In genomic region chr17:59331129-59331928, GRCh38 we compare ENCODE assay signal across 8 cellular contexts. TPM values are rescaled to one million over a fixed set of nuclear protein-coding genes. Genes with fewer than 3 reads are reported as not detected.
DNase-seq lines count a peak whose midpoint lies in the region; ATAC-seq, FAIRE-seq and TF ChIP-seq lines count a peak whose summit lies in the region.

YPEL2 (plus strand) TSS chr17:59331655; CDS start chr17:59353410, 21,755 bp downstream.

- peaks cover 19% of the 10 kb centered on the region for H3K4me1 ChIP-seq in DND-41 (ENCODE audit: insufficient read depth, low read length)

- H3K27ac ChIP-seq in DND-41 (ENCODE audit: low read length): no peak within 1 kb of the TSS

- H2AFZ ChIP-seq in DND-41 (ENCODE audit: low read depth, low read length): peak within 1 kb of the TSS; percentile 73

- H3K79me2 ChIP-seq in DND-41 (ENCODE audit: insufficient read depth, low read length): no peaks in the 10 kb centered on the region

- peaks cover 13% of the 10 kb centered on the region for H4K20me1 ChIP-seq in DND-41 (ENCODE audit: insufficient read depth, low read length)

- no peak for FAIRE-seq in H54 (lab: Jason Lieb, UNC)

- no peaks in the 10 kb centered on the region for H3K9me3 Mint-ChIP-seq in natural killer cell
- no peaks in the 10 kb centered on the region for H3K9me3 Mint-ChIP-seq in stimulated activated naive B cell treated with anti-CD40 and anti-IgM and Interleukin-4, amounts not matched to agents 10 μg/mL and 1 μg/mL and 100 μg/mL, for 72 hours

- intact Hi-C loops in natural killer cell (cut with micrococcal nuclease): no loop called here

- H3K27ac Mint-ChIP-seq in natural killer cell: peak within 1 kb of the TSS; percentile 77 to 83
- peak within 1 kb of the TSS; percentile 91 for H3K27ac Mint-ChIP-seq in stimulated activated naive B cell treated with anti-CD40 and anti-IgM and Interleukin-4, amounts not matched to agents 10 μg/mL and 1 μg/mL and 100 μg/mL, for 72 hours

- ATAC-seq in DND-41 (ENCODE audit: insufficient read depth, low read depth) (peak; percentile 100), natural killer cell (peak; percentile 87 to 95 (median 94))
- peak; percentile 93 to 94 for ATAC-seq in stimulated activated naive B cell treated with anti-CD40 and anti-IgM and Interleukin-4, amounts not matched to agents 10 μg/mL and 1 μg/mL and 100 μg/mL, for 72 hours (replicated peaks)

- H3K9me3 ChIP-seq in DND-41 (ENCODE audit: insufficient read depth, low read length, severe bottlenecking) (no peaks in the 10 kb centered on the region), MG63 (no peaks in the 10 kb centered on the region)

- peak; percentile 93 for DNase-seq in DND-41
- peak; percentile 97 for DNase-seq in H54 (ENCODE audit: insufficient read length, low spot score)
- peak; percentile 98 for DNase-seq in MG63
- DNase-seq in activated effector memory CD4-positive, alpha-beta T cell treated with Interleukin-2 at 50 U/mL for 16 hours: peak; percentile 83
- peak; percentile 95 for DNase-seq in fibroblast of pulmonary artery (ENCODE audit: low read depth)
- peak; percentile 86 for DNase-seq in natural killer cell
- peak; percentile 82 for DNase-seq in stimulated activated naive B cell treated with anti-CD40 and anti-IgM and Interleukin-4, amounts not matched to agents 10 μg/mL and 1 μg/mL and 100 μg/mL, for 72 hours

- no peak for TF ChIP-seq CTCF in DND-41 (IDR thresholded peaks at IDR 0.05; ENCODE audit: borderline replicate concordance, extremely low read depth, low read length, poor library complexity, severe bottlenecking)
- no peak for TF ChIP-seq CTCF in fibroblast of pulmonary artery (IDR thresholded peaks at IDR 0.05; ENCODE audit: low read length, missing control alignments)
- TF ChIP-seq CTCF in natural killer cell (IDR thresholded peaks at IDR 0.05): no peak

- peak within 1 kb of the TSS; percentile 55 for H3K9ac ChIP-seq in DND-41 (ENCODE audit: low read depth, low read length)

- H3K4me3 ChIP-seq in DND-41 (ENCODE audit: low read depth in 1 of 2, low read length in 2 of 2) (peak within 1 kb of the TSS; percentile 29 to 65; a peak in 3 of 4 replicates), MG63 (peak within 1 kb of the TSS; percentile 64), fibroblast of pulmonary artery (replicated peaks; ENCODE audit: low read depth, low read length) (peak within 1 kb of the TSS; percentile 84)

- H3K4me1 Mint-ChIP-seq in natural killer cell: peaks cover 32 to 51% of the 10 kb centered on the region in 2 donors
- peaks cover 34 to 68% of the 10 kb centered on the region in 2 donors for H3K4me1 Mint-ChIP-seq in stimulated activated naive B cell treated with anti-CD40 and anti-IgM and Interleukin-4, amounts not matched to agents 10 μg/mL and 1 μg/mL and 100 μg/mL, for 72 hours

- peak within 1 kb of the TSS; percentile 90 for H3K4me3 Mint-ChIP-seq in natural killer cell
- peak within 1 kb of the TSS; percentile 89 to 93 for H3K4me3 Mint-ChIP-seq in stimulated activated naive B cell treated with anti-CD40 and anti-IgM and Interleukin-4, amounts not matched to agents 10 μg/mL and 1 μg/mL and 100 μg/mL, for 72 hours

- H3K27me3 ChIP-seq in DND-41 (ENCODE audit: insufficient read depth, low read length, poor library complexity): peaks cover 34% of the 10 kb centered on the region
- peaks cover 16% of the 10 kb centered on the region for H3K27me3 ChIP-seq in MG63

- H3K27me3 Mint-ChIP-seq in natural killer cell (ENCODE audit: low read depth in 2 of 2): no peaks in the 10 kb centered on the region
- no peaks in the 10 kb centered on the region for H3K27me3 Mint-ChIP-seq in stimulated activated naive B cell treated with anti-CD40 and anti-IgM and Interleukin-4, amounts not matched to agents 10 μg/mL and 1 μg/mL and 100 μg/mL, for 72 hours

- H3K36me3 Mint-ChIP-seq in natural killer cell: no peaks in the 10 kb centered on the region
- no peaks in the 10 kb centered on the region for H3K36me3 Mint-ChIP-seq in stimulated activated naive B cell treated with anti-CD40 and anti-IgM and Interleukin-4, amounts not matched to agents 10 μg/mL and 1 μg/mL and 100 μg/mL, for 72 hours

- TF ChIP-seq POLR2A in H54 (IDR thresholded peaks at IDR 0.05; ENCODE audit: low read depth, low read length) (no peak), Raji (IDR thresholded peaks at IDR 0.05; ENCODE audit: insufficient read depth, low read depth, low read length) (peak; percentile 55)

- peak within 1 kb of the TSS; percentile 99 for H3K4me2 ChIP-seq in DND-41 (ENCODE audit: insufficient read depth, low read length)

- H3K36me3 ChIP-seq in DND-41 (ENCODE audit: insufficient read depth, low read length): no peaks in the 10 kb centered on the region
- H3K36me3 ChIP-seq in MG63: no peaks in the 10 kb centered on the region

RNA-seq across cellular contexts. Expression of gene YPEL2, which starts in this region (rescaled TPM):
- 1.4 and 1.9 TPM in 2 replicates for total RNA-seq in MG63 (2014; rRNA removed; shearing (Covaris generic); ENCODE audit: low replicate concordance)
- total RNA-seq in natural killer cell: 10 to 100 TPM; 30.5 to 35.6 (median 33.5) TPM

Comparison
In these comparisons a context has a peak if more than half of its experiments do, and no peak if none do; other contexts are left out.
1. RNA of gene YPEL2 (total RNA-seq): 30.5 to 35.6 TPM in natural killer cell; 1.4 to 1.9 TPM in MG63; every median in the first group is over 10 times any median in the second.
2. Peak in every context shown above with its lines, with median percentiles within 50 percentile points of each other: ATAC-seq, DNase-seq and H3K4me3 ChIP-seq.